Comparison of ENCODE assay signal across 15 cellular contexts in genomic region chr3:41424543-41425300, GRCh38.
"Had no signal": no experiment of that assay in that cellular context is flagged by ENCODE, and none has a peak within 500 bp of the region (broad histone marks: within the 10 kb centered on the region; RNA-seq: fewer than 3 reads in every experiment).

No MANE protein-coding gene starts in this region.

- H3K4me3 Mint-ChIP-seq: activated naive CD8-positive, alpha-beta T cell treated with anti-CD3 and anti-CD28 coated beads, Interleukin-2, amount 10 ng/mL, durations not matched to agents 7 days and 5 days; endodermal cell had no signal

- ATAC-seq: pancreas had no signal

- H3K27me3 ChIP-seq: brain microvascular endothelial cell, pancreas, sigmoid colon, spleen, thyroid gland, vagina had no signal

- H3K27ac ChIP-seq: brain microvascular endothelial cell, pancreas, sigmoid colon, SK-N-MC, spleen, thyroid gland, vagina, WERI-Rb-1 had no signal

- FAIRE-seq: pancreas had no signal

- H3K27ac Mint-ChIP-seq: activated naive CD8-positive, alpha-beta T cell treated with anti-CD3 and anti-CD28 coated beads, Interleukin-2, amount 10 ng/mL, durations not matched to agents 7 days and 5 days; endodermal cell had no signal

- H3K36me3 Mint-ChIP-seq: activated naive CD8-positive, alpha-beta T cell treated with anti-CD3 and anti-CD28 coated beads, Interleukin-2, amount 10 ng/mL, durations not matched to agents 7 days and 5 days had no signal

- H3K4me1 Mint-ChIP-seq: endodermal cell had no signal

- H3K36me3 ChIP-seq: brain microvascular endothelial cell, pancreas, sigmoid colon, spleen, thyroid gland, vagina, WERI-Rb-1 had no signal

- H3K4me3 ChIP-seq: pancreas, sigmoid colon, SK-N-MC, spleen, thyroid gland, vagina had no signal

- H3K4me1 ChIP-seq: pancreas, sigmoid colon, thyroid gland, vagina had no signal

- DNase-seq: activated CD4-positive, alpha-beta T cell treated with anti-CD3 and anti-CD28 coated beads for 48 hours; activated effector memory CD4-positive, alpha-beta T cell treated with anti-CD3 and anti-CD28 coated beads, Interleukin-2, amount 50 U/mL, for 16 hours; activated naive CD8-positive, alpha-beta T cell treated with anti-CD3 and anti-CD28 coated beads, Interleukin-2, amount 10 ng/mL, durations not matched to agents 7 days and 5 days; anterior cingulate cortex; brain microvascular endothelial cell; endodermal cell; islet precursor cell; midbrain; pancreas; sigmoid colon; spleen; thyroid gland; WERI-Rb-1 had no signal

- H3K9me3 ChIP-seq: pancreas, thyroid gland, vagina had no signal
